In genomic region chr1:111474521-111474920, GRCh38 we compare ENCODE assay signal across 1 cellular context.
TF ChIP-seq lines count a peak whose summit lies in the region.

No MANE protein-coding gene starts in this region.

TF ChIP-seq in endothelial cell of umbilical vein, 7 proteins besides CTCF, POLR2A, EP300 and RAD21:
- TF ChIP-seq MYC (IDR thresholded peaks at IDR 0.05; ENCODE audit: low read depth, low read length) (no peak), POLR2AphosphoS5 (IDR thresholded peaks at IDR 0.05; ENCODE audit: insufficient read depth, low read depth, low read length) (no peak), JUN (IDR thresholded peaks at IDR 0.05; ENCODE audit: borderline replicate concordance, insufficient read depth, insufficient read length, low read depth) (no peak), EZH2 (IDR thresholded peaks at IDR 0.05; ENCODE audit: borderline replicate concordance, low read depth, low read length, severe bottlenecking) (no peak), MAX (IDR thresholded peaks at IDR 0.05; ENCODE audit: insufficient read depth, insufficient read length) (no peak), FOS (IDR thresholded peaks at IDR 0.05; ENCODE audit: borderline replicate concordance, insufficient read depth, low read length) (no peak), GATA2 (IDR thresholded peaks at IDR 0.05; ENCODE audit: insufficient read depth, insufficient read length, low read depth, low read length) (no peak)
